In the genomic region with DNA sequence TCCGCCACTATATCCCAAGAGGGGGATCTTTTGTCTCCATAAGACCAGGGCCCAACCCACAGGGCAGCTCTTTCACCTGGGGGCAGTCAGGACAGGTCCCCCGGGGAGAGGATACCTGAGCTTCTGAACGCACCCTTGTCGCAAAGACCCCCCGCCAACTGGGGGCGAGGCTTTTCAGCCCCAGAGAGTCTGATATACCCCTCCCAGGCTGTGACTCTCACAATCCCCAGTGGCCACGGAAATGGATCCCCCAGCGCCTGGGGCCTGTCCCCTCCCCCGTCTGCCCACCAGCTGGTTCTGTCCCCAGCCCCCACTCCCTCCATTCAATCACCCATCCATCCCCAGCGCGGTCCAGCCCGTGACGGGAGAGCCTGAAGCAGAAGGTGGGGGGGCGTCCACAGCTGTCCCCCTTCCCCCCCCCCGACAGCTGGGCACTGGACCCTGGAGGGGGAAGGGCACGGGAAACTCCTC, we compare ENCODE assay signal across 8 cellular contexts. TPM values are rescaled to one million over a fixed set of nuclear protein-coding genes. Genes with fewer than 3 reads are reported as not detected.
DNase-seq lines count a peak whose midpoint lies in the region; ATAC-seq and TF ChIP-seq lines count a peak whose summit lies in the region.

No MANE protein-coding gene starts in this region.

- no peaks in the 10 kb centered on the region; the same call in 1 of the 2 replicates for H3K27me3 Mint-ChIP-seq in WTC11 (ENCODE audit: low read depth)

- no peaks in the 10 kb centered on the region for H3K9me3 Mint-ChIP-seq in WTC11

- DNase-seq in GM12864 (ENCODE audit: low read depth) (no peak), WTC11 (ENCODE audit: low spot score) (peak; percentile 40), left ventricle myocardium superior (peak; percentile 39), sciatic nerve (ENCODE audit: low spot score) (no peak), T-helper 9 cell (no peak)
- DNase-seq in activated CD8-positive, alpha-beta memory T cell treated with anti-CD3 and anti-CD28 coated beads, Interleukin-2, amount 50 U/mL, for 48 hours: no peak

- H3K27ac Mint-ChIP-seq in WTC11: no peak overlapping the region

- CTCF ChIA-PET in WTC11 (lab: Charles Lee): interaction anchor here (0.7 to 1.7 kb wide), 8 partner anchors 9 to 100 kb away, joined by 3 to 12 read pairs (median 3); no protein-coding TSS in a partner anchor

- H3K36me3 Mint-ChIP-seq in WTC11: no peaks in the 10 kb centered on the region

- H3K4me3 Mint-ChIP-seq in WTC11: peak overlapping the region; percentile 64

- TF ChIP-seq CTCF in GM12864 (IDR thresholded peaks at IDR 0.05; ENCODE audit: low read depth, low read length, missing control alignments) (no peak), WTC11 (IDR thresholded peaks at IDR 0.05) (no peak)

- H3K4me3 ChIP-seq in GM12864 (ENCODE audit: low read depth, low read length): peak overlapping the region; percentile 63

- POLR2A ChIA-PET in WTC11 (lab: Charles Lee): no interaction called here

- H3K4me1 Mint-ChIP-seq in WTC11: peaks cover 18% of the 10 kb centered on the region

- peak; percentile 4; the same call in 1 of the 2 replicates for ATAC-seq in WTC11
- ATAC-seq in left ventricle myocardium superior: peak; percentile 27
- ATAC-seq in sciatic nerve: peak; percentile 49
- no peak for ATAC-seq in HG03520 (IDR thresholded peaks at IDR 0.05; ENCODE audit: unreplicated experiment)
- no peak for ATAC-seq in HG03565 (IDR thresholded peaks at IDR 0.05; ENCODE audit: unreplicated experiment)

- intact Hi-C loops in left ventricle myocardium superior (cut with micrococcal nuclease): no loop called here
- intact Hi-C loops in sciatic nerve (cut with DNase I): no loop called here

TF ChIP-seq in WTC11, 78 proteins besides CTCF, POLR2A, EP300 and RAD21:
- no peak for TF ChIP-seq SOX15 (CRISPR knock-in tag; IDR thresholded peaks at IDR 0.05)
- no peak for TF ChIP-seq RELA (CRISPR knock-in tag; IDR thresholded peaks at IDR 0.05; ENCODE audit: borderline replicate concordance)
- no peak for TF ChIP-seq NR3C1 (CRISPR knock-in tag; conservative IDR thresholded peaks at IDR 0.05; ENCODE audit: low read depth)
- TF ChIP-seq ZNF671 (CRISPR knock-in tag; IDR thresholded peaks at IDR 0.05): no peak
- TF ChIP-seq, protein P1, sequence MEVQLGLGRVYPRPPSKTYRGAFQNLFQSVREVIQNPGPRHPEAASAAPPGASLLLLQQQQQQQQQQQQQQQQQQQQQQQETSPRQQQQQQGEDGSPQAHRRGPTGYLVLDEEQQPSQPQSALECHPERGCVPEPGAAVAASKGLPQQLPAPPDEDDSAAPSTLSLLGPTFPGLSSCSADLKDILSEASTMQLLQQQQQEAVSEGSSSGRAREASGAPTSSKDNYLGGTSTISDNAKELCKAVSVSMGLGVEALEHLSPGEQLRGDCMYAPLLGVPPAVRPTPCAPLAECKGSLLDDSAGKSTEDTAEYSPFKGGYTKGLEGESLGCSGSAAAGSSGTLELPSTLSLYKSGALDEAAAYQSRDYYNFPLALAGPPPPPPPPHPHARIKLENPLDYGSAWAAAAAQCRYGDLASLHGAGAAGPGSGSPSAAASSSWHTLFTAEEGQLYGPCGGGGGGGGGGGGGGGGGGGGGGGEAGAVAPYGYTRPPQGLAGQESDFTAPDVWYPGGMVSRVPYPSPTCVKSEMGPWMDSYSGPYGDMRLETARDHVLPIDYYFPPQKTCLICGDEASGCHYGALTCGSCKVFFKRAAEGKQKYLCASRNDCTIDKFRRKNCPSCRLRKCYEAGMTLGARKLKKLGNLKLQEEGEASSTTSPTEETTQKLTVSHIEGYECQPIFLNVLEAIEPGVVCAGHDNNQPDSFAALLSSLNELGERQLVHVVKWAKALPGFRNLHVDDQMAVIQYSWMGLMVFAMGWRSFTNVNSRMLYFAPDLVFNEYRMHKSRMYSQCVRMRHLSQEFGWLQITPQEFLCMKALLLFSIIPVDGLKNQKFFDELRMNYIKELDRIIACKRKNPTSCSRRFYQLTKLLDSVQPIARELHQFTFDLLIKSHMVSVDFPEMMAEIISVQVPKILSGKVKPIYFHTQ (CRISPR knock-in tag; IDR thresholded peaks at IDR 0.05): no peak
- TF ChIP-seq GRHL2 (CRISPR knock-in tag; IDR thresholded peaks at IDR 0.05; ENCODE audit: insufficient replicate concordance, severe bottlenecking): no peak
- TF ChIP-seq, protein P2, sequence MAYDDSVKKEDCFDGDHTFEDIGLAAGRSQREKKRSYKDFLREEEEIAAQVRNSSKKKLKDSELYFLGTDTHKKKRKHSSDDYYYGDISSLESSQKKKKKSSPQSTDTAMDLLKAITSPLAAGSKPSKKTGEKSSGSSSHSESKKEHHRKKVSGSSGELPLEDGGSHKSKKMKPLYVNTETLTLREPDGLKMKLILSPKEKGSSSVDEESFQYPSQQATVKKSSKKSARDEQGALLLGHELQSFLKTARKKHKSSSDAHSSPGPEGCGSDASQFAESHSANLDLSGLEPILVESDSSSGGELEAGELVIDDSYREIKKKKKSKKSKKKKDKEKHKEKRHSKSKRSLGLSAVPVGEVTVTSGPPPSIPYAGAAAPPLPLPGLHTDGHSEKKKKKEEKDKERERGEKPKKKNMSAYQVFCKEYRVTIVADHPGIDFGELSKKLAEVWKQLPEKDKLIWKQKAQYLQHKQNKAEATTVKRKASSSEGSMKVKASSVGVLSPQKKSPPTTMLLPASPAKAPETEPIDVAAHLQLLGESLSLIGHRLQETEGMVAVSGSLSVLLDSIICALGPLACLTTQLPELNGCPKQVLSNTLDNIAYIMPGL (CRISPR knock-in tag; IDR thresholded peaks at IDR 0.05): no peak
- TF ChIP-seq SMAD4 (CRISPR knock-in tag; IDR thresholded peaks at IDR 0.05): no peak
- TF ChIP-seq NR2C2 (CRISPR knock-in tag; IDR thresholded peaks at IDR 0.05): no peak
- no peak for TF ChIP-seq FOXJ3 (CRISPR knock-in tag; IDR thresholded peaks at IDR 0.05; ENCODE audit: borderline replicate concordance)
- TF ChIP-seq CREM (CRISPR knock-in tag; IDR thresholded peaks at IDR 0.05): no peak
TF ChIP-seq in WTC11: peak in this region for 0.

RNA-seq across cellular contexts. Expression of a gene that starts 0.9 kb away (rescaled TPM):
- total RNA-seq in WTC11 (2021): 88.8 to 100 TPM (median 90.7 TPM) in 3 replicates
- 39.6 TPM for total RNA-seq in left ventricle myocardium superior
- 131 TPM for total RNA-seq in sciatic nerve

RNA-seq across cellular contexts. Expression of a gene that starts 22.0 kb away (rescaled TPM):
- 0.30 TPM in 1 of 3 replicates, not detected in the others for total RNA-seq in WTC11 (2021)
- not detected for total RNA-seq in left ventricle myocardium superior
- 15.5 TPM for total RNA-seq in sciatic nerve

RNA-seq across cellular contexts. Expression of a gene that starts 34.5 kb away (rescaled TPM):
- total RNA-seq in WTC11 (2021) (0.30 TPM in 1 of 3 replicates, not detected in the others), left ventricle myocardium superior (not detected), sciatic nerve (not detected)

Comparison
In these comparisons a context has a peak if more than half of its experiments do, and no peak if none do; other contexts are left out.
1. DNase-seq: peak in WTC11 (single experiment) and left ventricle myocardium superior (single experiment); none in GM12864 (single experiment), sciatic nerve (single experiment), activated CD8-positive, alpha-beta memory T cell treated with anti-CD3 and anti-CD28 coated beads, Interleukin-2, amount 50 U/mL, for 48 hours (single experiment) and T-helper 9 cell (single experiment).
2. ATAC-seq: peak in WTC11 (single experiment), left ventricle myocardium superior (single experiment) and sciatic nerve (single experiment); none in HG03520 (single experiment) and HG03565 (single experiment).
3. RNA of a gene that starts 22.0 kb away (total RNA-seq): 15.5 TPM in sciatic nerve (single experiment); not detected in left ventricle myocardium superior (single experiment) and 0.30 TPM in WTC11; every median in the first group is over 10 times any median in the second.